Comparison of ENCODE assay signal across 30 cellular contexts in genomic region chr22:23176645-23177027, GRCh38. TPM values are rescaled to one million over a fixed set of nuclear protein-coding genes. Genes with fewer than 3 reads are reported as not detected.
DNase-seq lines count a peak whose midpoint lies in the region; ATAC-seq, FAIRE-seq and TF ChIP-seq lines count a peak whose summit lies in the region.
"Had no signal": no experiment of that assay in that cellular context is flagged by ENCODE, and none has a peak within 500 bp of the region (broad histone marks: within the 10 kb centered on the region; RNA-seq: fewer than 3 reads in every experiment).

No MANE protein-coding gene starts in this region.

- H3K79me2 ChIP-seq in OCI-LY1 (ENCODE audit: insufficient read depth, low read length) (peaks cover 4% of the 10 kb centered on the region), trophoblast cell (ENCODE audit: control insufficient read depth, insufficient read depth, low read length, poor library complexity) (peaks cover 10% of the 10 kb centered on the region)

- no peak for TF ChIP-seq POLR2A in body of pancreas (IDR thresholded peaks at IDR 0.05)

- H3K27ac Mint-ChIP-seq in activated naive CD8-positive, alpha-beta T cell treated with anti-CD3 and anti-CD28 coated beads, Interleukin-2, amount 10 ng/mL, durations not matched to agents 7 days and 5 days, result peak overlapping the region; percentile 22
- no peak overlapping the region for H3K27ac Mint-ChIP-seq in activated naive CD8-positive, alpha-beta T cell treated with anti-CD3 and anti-CD28 coated beads, Interleukin-2, amount 50 U/mL, for 24 hours
- H3K27ac Mint-ChIP-seq in mesothelial cell of epicardium, result no peak overlapping the region
- H3K27ac Mint-ChIP-seq: dendritic cell treated with granulocyte-macrophage colony-stimulating factor and Interleukin-4, amounts not matched to agents 40 ng/mL and 50 ng/mL, for 4 days had no signal

- H2BK120ac ChIP-seq in trophoblast cell (ENCODE audit: insufficient read depth, low read length, poor library complexity), result peak overlapping the region; percentile 62

- no peak overlapping the region for H3K4ac ChIP-seq in trophoblast cell (ENCODE audit: low read depth, low read length)

- DNase-seq in activated naive CD8-positive, alpha-beta T cell treated with anti-CD3 and anti-CD28 coated beads, Interleukin-2, amount 10 ng/mL, durations not matched to agents 7 days and 5 days, result no peak
- no peak for DNase-seq in activated naive CD8-positive, alpha-beta T cell treated with anti-CD3 and anti-CD28 coated beads, Interleukin-2, amount 50 U/mL, for 24 hours
- no peak for DNase-seq in body of pancreas
- no peak for DNase-seq in trophoblast cell
- no peak for DNase-seq in mesothelial cell of epicardium (ENCODE audit: low spot score in 2 of 2, unreplicated experiment in 2 of 2)
- DNase-seq in urothelium cell line (ENCODE audit: low spot score), result no peak
- DNase-seq in H4 (ENCODE audit: low spot score), result no peak
- DNase-seq: activated CD4-positive, alpha-beta T cell treated with anti-CD3 and anti-CD28 coated beads, Interleukin-2, amount 50 U/mL, for 4 hours; activated CD4-positive, CD25-positive, alpha-beta regulatory T cell; activated effector memory CD4-positive, alpha-beta T cell treated with Interleukin-2 at 50 U/mL for 16 hours; caudate nucleus; head of caudate nucleus; NCI-H146; NCI-H226; NCI-H526 treated with DMSO at 0.1 percent for 48 hours; nucleus accumbens; right lobe of liver; SJCRH30; stimulated activated CD4-positive, alpha-beta T cell treated with anti-CD3 and anti-CD28 coated beads, Interleukin-12 subunit alpha, Interleukin-12 subunit beta, amount 100 ng/mL, for 4 hours; stimulated activated CD4-positive, alpha-beta T cell treated with anti-CD3 and anti-CD28 coated beads, Interleukin-4, amount 100 ng/mL, for 1 hour; transverse colon had no signal

- H3K4me3 Mint-ChIP-seq in activated naive CD8-positive, alpha-beta T cell treated with anti-CD3 and anti-CD28 coated beads, Interleukin-2, amount 10 ng/mL, durations not matched to agents 7 days and 5 days, result no peak overlapping the region
- H3K4me3 Mint-ChIP-seq in activated naive CD8-positive, alpha-beta T cell treated with anti-CD3 and anti-CD28 coated beads, Interleukin-2, amount 50 U/mL, for 24 hours, result no peak overlapping the region
- no peak overlapping the region for H3K4me3 Mint-ChIP-seq in mesothelial cell of epicardium
- H3K4me3 Mint-ChIP-seq: dendritic cell treated with granulocyte-macrophage colony-stimulating factor and Interleukin-4, amounts not matched to agents 40 ng/mL and 50 ng/mL, for 4 days; memory B cell had no signal

- H3K18ac ChIP-seq in trophoblast cell (ENCODE audit: low read length), result no peak overlapping the region

- 92 to 96% methylated on average over 9 of the region's 9 CpGs for WGBS in body of pancreas, 2 donors
- WGBS in trophoblast cell (ENCODE audit: extremely low coverage, insufficient coverage, insufficient read length), result 100% methylated on average over 1 of the region's 9 CpGs

- H3K9me3 Mint-ChIP-seq in activated naive CD8-positive, alpha-beta T cell treated with anti-CD3 and anti-CD28 coated beads, Interleukin-2, amount 10 ng/mL, durations not matched to agents 7 days and 5 days, result peaks cover 14% of the 10 kb centered on the region
- H3K9me3 Mint-ChIP-seq in activated naive CD8-positive, alpha-beta T cell treated with anti-CD3 and anti-CD28 coated beads, Interleukin-2, amount 50 U/mL, for 24 hours, result no peaks in the 10 kb centered on the region
- H3K9me3 Mint-ChIP-seq in mesothelial cell of epicardium, result peaks cover 17% of the 10 kb centered on the region

- H3K4me3 ChIP-seq in OCI-LY1 (ENCODE audit: low read depth, low read length, poor library complexity, severe bottlenecking), result peak overlapping the region; percentile 0
- H3K4me3 ChIP-seq in body of pancreas, result no peak overlapping the region
- H3K4me3 ChIP-seq in trophoblast cell (ENCODE audit: low read depth, low read length), result no peak overlapping the region
- H3K4me3 ChIP-seq: HAP-1, prostate gland, right lobe of liver, SJCRH30, transverse colon had no signal

- H2BK5ac ChIP-seq in trophoblast cell (ENCODE audit: low read depth, low read length, poor library complexity), result peak overlapping the region; percentile 29

- H3K4me2 ChIP-seq in OCI-LY1 (ENCODE audit: low read length) (peak overlapping the region; percentile 39), trophoblast cell (ENCODE audit: low read length) (no peak overlapping the region)

- H3K36me3 ChIP-seq in OCI-LY1 (ENCODE audit: insufficient read depth, low read length) (peaks cover 5% of the 10 kb centered on the region), body of pancreas (replicated peaks in 1 of 2; ENCODE audit: insufficient read depth in 1 of 2, low read depth in 2 of 2) (no peaks in the 10 kb centered on the region), trophoblast cell (ENCODE audit: control insufficient read depth in 1 of 2, insufficient read depth in 2 of 2, low read length in 2 of 2) (peaks cover 6 to 9% of the 10 kb centered on the region in 2 experiments)
- H3K36me3 ChIP-seq: HAP-1, prostate gland, right lobe of liver, transverse colon had no signal

- H2AFZ ChIP-seq in OCI-LY1 (ENCODE audit: low read length) (no peak overlapping the region), trophoblast cell (ENCODE audit: insufficient read depth, low read length, poor library complexity) (no peak overlapping the region)

- H4K20me1 ChIP-seq in OCI-LY1 (ENCODE audit: insufficient read depth, low read length), result no peaks in the 10 kb centered on the region

- H3K27ac ChIP-seq in OCI-LY1 (ENCODE audit: low read depth, low read length, poor library complexity, severe bottlenecking), result peak overlapping the region; percentile 91
- H3K27ac ChIP-seq in body of pancreas, result peak overlapping the region in 3 of 4 donors; percentile 10 to 67 (median 36)
- peak overlapping the region; percentile 56 for H3K27ac ChIP-seq in trophoblast cell (ENCODE audit: low read depth, low read length)
- H3K27ac ChIP-seq: prostate gland, right lobe of liver, SJCRH30 had no signal

- H3K9me3 ChIP-seq in OCI-LY1 (ENCODE audit: low read length) (no peaks in the 10 kb centered on the region), body of pancreas (no peaks in the 10 kb centered on the region), trophoblast cell (ENCODE audit: insufficient read depth, low read depth, low read length) (peaks cover 14% of the 10 kb centered on the region)
- H3K9me3 ChIP-seq: prostate gland, right lobe of liver had no signal

- H4K12ac ChIP-seq in trophoblast cell (ENCODE audit: low read depth, low read length), result no peak overlapping the region

- H3K9me2 ChIP-seq in OCI-LY1 (ENCODE audit: low read depth, low read length), result no peaks in the 10 kb centered on the region

- peak overlapping the region; percentile 4 for H4K8ac ChIP-seq in trophoblast cell (ENCODE audit: low read depth, low read length)

- H3K4me1 Mint-ChIP-seq in activated naive CD8-positive, alpha-beta T cell treated with anti-CD3 and anti-CD28 coated beads, Interleukin-2, amount 10 ng/mL, durations not matched to agents 7 days and 5 days, result peaks cover 28% of the 10 kb centered on the region
- peaks cover 27% of the 10 kb centered on the region for H3K4me1 Mint-ChIP-seq in activated naive CD8-positive, alpha-beta T cell treated with anti-CD3 and anti-CD28 coated beads, Interleukin-2, amount 50 U/mL, for 24 hours
- H3K4me1 Mint-ChIP-seq in mesothelial cell of epicardium, result peaks cover 11% of the 10 kb centered on the region

- H2BK12ac ChIP-seq in trophoblast cell (ENCODE audit: low read length), result peak overlapping the region; percentile 21

- H3K36me3 Mint-ChIP-seq in activated naive CD8-positive, alpha-beta T cell treated with anti-CD3 and anti-CD28 coated beads, Interleukin-2, amount 10 ng/mL, durations not matched to agents 7 days and 5 days, result peaks cover 13% of the 10 kb centered on the region
- no peaks in the 10 kb centered on the region for H3K36me3 Mint-ChIP-seq in activated naive CD8-positive, alpha-beta T cell treated with anti-CD3 and anti-CD28 coated beads, Interleukin-2, amount 50 U/mL, for 24 hours (ENCODE audit: low read depth)
- H3K36me3 Mint-ChIP-seq in mesothelial cell of epicardium, result peaks cover 16% of the 10 kb centered on the region
- H3K36me3 Mint-ChIP-seq: memory B cell had no signal

- intact Hi-C loops in body of pancreas (cut with DNase I), result loop anchor here (5.0 kb wide), 1 partner anchor 106 kb away; no protein-coding TSS in a partner anchor

- H3F3A ChIP-seq in OCI-LY1 (ENCODE audit: insufficient read depth, low read length), result no peaks in the 10 kb centered on the region

- H3K27me3 Mint-ChIP-seq in activated naive CD8-positive, alpha-beta T cell treated with anti-CD3 and anti-CD28 coated beads, Interleukin-2, amount 10 ng/mL, durations not matched to agents 7 days and 5 days, result peaks cover 2% of the 10 kb centered on the region
- no peaks in the 10 kb centered on the region for H3K27me3 Mint-ChIP-seq in activated naive CD8-positive, alpha-beta T cell treated with anti-CD3 and anti-CD28 coated beads, Interleukin-2, amount 50 U/mL, for 24 hours
- no peaks in the 10 kb centered on the region for H3K27me3 Mint-ChIP-seq in mesothelial cell of epicardium (ENCODE audit: low read depth)
- H3K27me3 Mint-ChIP-seq: memory B cell had no signal

- H3K27me3 ChIP-seq in OCI-LY1 (ENCODE audit: insufficient read depth, low read length), result no peaks in the 10 kb centered on the region
- no peaks in the 10 kb centered on the region for H3K27me3 ChIP-seq in body of pancreas
- H3K27me3 ChIP-seq in trophoblast cell (ENCODE audit: insufficient read depth, low read length), result no peaks in the 10 kb centered on the region
- H3K27me3 ChIP-seq: right lobe of liver, SJCRH30, transverse colon had no signal

- H4K91ac ChIP-seq in trophoblast cell (ENCODE audit: low read depth, low read length), result peak overlapping the region; percentile 37

- no peak overlapping the region for H3K23ac ChIP-seq in trophoblast cell (ENCODE audit: low read length)

- H2AK5ac ChIP-seq in trophoblast cell (ENCODE audit: low read length), result no peak overlapping the region

- POLR2A ChIA-PET in activated naive CD8-positive, alpha-beta T cell treated with anti-CD3 and anti-CD28 coated beads, Interleukin-2, amount 10 ng/mL, durations not matched to agents 7 days and 5 days (lab: Charles Lee), result interaction anchor here (1.4 to 1.8 kb wide), 2 partner anchors 9 to 105 kb away, joined by 3 to 7 read pairs; no protein-coding TSS in a partner anchor

- TF ChIP-seq CTCF in OCI-LY1 (IDR thresholded peaks at IDR 0.05; ENCODE audit: low read length) (no peak), body of pancreas (IDR thresholded peaks at IDR 0.05) (no peak), mesothelial cell of epicardium (IDR thresholded peaks at IDR 0.05; ENCODE audit: unreplicated experiment) (no peak)

- ATAC-seq in activated naive CD8-positive, alpha-beta T cell treated with anti-CD3 and anti-CD28 coated beads, Interleukin-2, amount 10 ng/mL, durations not matched to agents 7 days and 5 days (ENCODE audit: low read depth), result no peak
- ATAC-seq in activated naive CD8-positive, alpha-beta T cell treated with anti-CD3 and anti-CD28 coated beads, Interleukin-2, amount 50 U/mL, for 24 hours, result no peak
- no peak for ATAC-seq in body of pancreas
- ATAC-seq: HepG2, left lobe of liver, right lobe of liver had no signal

- H3K4me1 ChIP-seq in OCI-LY1 (ENCODE audit: insufficient read depth, low read length, severe bottlenecking) (peaks cover 51% of the 10 kb centered on the region), body of pancreas (peaks cover 23% of the 10 kb centered on the region), trophoblast cell (ENCODE audit: control insufficient read depth in 1 of 2, insufficient read depth in 2 of 2, low read length in 2 of 2) (peaks cover 20 to 26% of the 10 kb centered on the region in 2 experiments)

- H3K9ac ChIP-seq in OCI-LY1 (ENCODE audit: low read length) (peak overlapping the region; percentile 27; the same call in 1 of the 2 replicates), trophoblast cell (ENCODE audit: low read length) (no peak overlapping the region)

- no peak for FAIRE-seq in urothelium cell line (lab: Jason Lieb, UNC)
- FAIRE-seq: HepG2, islet of Langerhans had no signal

- H3K14ac ChIP-seq in trophoblast cell (ENCODE audit: low read length), result no peak overlapping the region

- H3K79me1 ChIP-seq in trophoblast cell (ENCODE audit: low read length), result peaks cover 23% of the 10 kb centered on the region

RNA-seq across cellular contexts. Expression of gene BCR, which starts 3.7 kb away (rescaled TPM):
- total RNA-seq in activated naive CD8-positive, alpha-beta T cell treated with anti-CD3 and anti-CD28 coated beads, Interleukin-2, amount 10 ng/mL, durations not matched to agents 7 days and 5 days, result 10 to 100 TPM; 36.2 to 39.2 TPM
- 10 to 100 TPM; 28.3 to 71.2 TPM for total RNA-seq in body of pancreas
- polyA plus RNA-seq in trophoblast cell (2013), result 49.8 and 53.0 TPM in 2 replicates
- 69.6 to 74.6 TPM (median 72.4 TPM) in 3 replicates for total RNA-seq in mesothelial cell of epicardium
- 8.4 and 10.1 TPM in 2 replicates for total RNA-seq in H4 (2014; rRNA removed; shearing (Covaris generic))

RNA-seq across cellular contexts. Expression of gene RAB36, which starts 31.4 kb away (rescaled TPM):
- 1 to 10 TPM in 1 of 2 experiments, under 1 TPM in 1; 0.68 to 1.3 TPM for total RNA-seq in activated naive CD8-positive, alpha-beta T cell treated with anti-CD3 and anti-CD28 coated beads, Interleukin-2, amount 10 ng/mL, durations not matched to agents 7 days and 5 days
- total RNA-seq in body of pancreas (1 to 10 TPM; 1.3 to 3.1 TPM), mesothelial cell of epicardium (6.3 to 6.4 TPM (median 6.4 TPM) in 3 replicates)
- polyA plus RNA-seq in trophoblast cell (2013), result 0.92 and 1.1 TPM in 2 replicates
- total RNA-seq in H4 (2014; rRNA removed; shearing (Covaris generic)), result 3.0 and 3.7 TPM in 2 replicates
- total RNA-seq: SJCRH30 had no signal

RNA-seq across cellular contexts. Expression of gene RSPH14, which starts 34.8 kb away (rescaled TPM):
- under 1 TPM; 0.50 to 0.94 TPM for total RNA-seq in activated naive CD8-positive, alpha-beta T cell treated with anti-CD3 and anti-CD28 coated beads, Interleukin-2, amount 10 ng/mL, durations not matched to agents 7 days and 5 days
- under 1 TPM; 0.26 to 0.33 TPM for total RNA-seq in body of pancreas
- polyA plus RNA-seq in trophoblast cell (2013), result 0.07 and 0.16 TPM in 2 replicates
- 1.7 to 2.5 TPM (median 2.4 TPM) in 3 replicates for total RNA-seq in mesothelial cell of epicardium
- total RNA-seq in H4 (2014; rRNA removed; shearing (Covaris generic)), result not detected in 2 replicates
- total RNA-seq: esophagus mucosa, right lobe of liver, SJCRH30 had no signal

Comparison
In these comparisons a context has a peak if more than half of its experiments do, and no peak if none do; other contexts are left out.
1. H3K27ac ChIP-seq: peak in every context shown above with its lines; median percentile 91 in OCI-LY1; 56 in trophoblast cell; 36 in body of pancreas.